In the genomic region with DNA sequence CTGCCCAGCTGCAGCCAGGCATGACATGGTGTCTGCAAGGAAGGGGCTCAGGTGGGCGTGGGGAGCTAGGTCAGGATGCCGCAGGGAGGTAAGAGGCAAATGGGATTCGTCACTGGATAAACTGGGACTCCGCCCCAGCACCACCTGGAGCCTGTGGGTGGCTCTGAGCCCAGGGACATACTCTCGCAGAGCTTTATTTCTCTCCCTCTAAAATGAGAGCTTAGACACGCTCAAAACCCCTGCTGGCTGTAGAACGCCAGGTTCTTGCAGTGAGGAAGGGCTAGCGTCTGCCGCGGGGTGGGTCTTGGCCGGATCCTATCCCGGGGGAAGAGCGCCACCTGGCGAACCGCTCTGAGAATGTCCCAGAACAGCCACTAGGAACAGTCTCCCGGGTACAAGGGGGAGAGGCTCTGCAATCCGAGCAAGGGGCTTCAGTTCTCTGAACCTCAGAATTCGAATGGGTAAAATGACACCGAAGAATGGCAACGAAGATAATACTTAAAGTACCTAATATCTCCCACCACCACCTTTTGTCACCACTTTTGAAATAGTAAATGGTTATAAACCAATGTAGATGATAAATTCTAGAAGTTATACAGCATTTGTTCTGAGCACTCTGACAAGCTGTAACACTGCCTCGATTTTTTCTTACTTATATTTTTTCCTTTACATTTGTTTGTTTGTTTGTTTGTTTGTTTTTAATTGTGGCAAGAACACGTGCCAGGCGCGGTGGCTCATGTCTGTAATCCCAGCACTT, we compare ENCODE assay signal across 8 cellular contexts. TPM values are rescaled to one million over a fixed set of nuclear protein-coding genes. Genes with fewer than 3 reads are reported as not detected.
A peak's percentile ranks its signal among the peaks of the same experiment; 100 is the strongest.
DNase-seq lines count a peak whose midpoint lies in the region; ATAC-seq and TF ChIP-seq lines count a peak whose summit lies in the region.

No MANE protein-coding gene starts in this region.

- peak; percentile 67 to 92 (median 86) for TF ChIP-seq CTCF in Peyer's patch (IDR thresholded peaks at IDR 0.05)
- peak; percentile 83 for TF ChIP-seq CTCF in fibroblast of mammary gland (conservative IDR thresholded peaks at IDR 0.05; ENCODE audit: control insufficient read depth, insufficient read depth, low read depth, low read length)

- H3K9me3 Mint-ChIP-seq in CD8-positive, alpha-beta memory T cell: no peaks in the 10 kb centered on the region
- peaks cover 0 to 6% (median 0%) of the 10 kb centered on the region in 9 donors for H3K9me3 Mint-ChIP-seq in naive thymus-derived CD8-positive, alpha-beta T cell
- H3K9me3 Mint-ChIP-seq in stimulated activated memory B cell treated with anti-CD40 and anti-IgM and Interleukin-4, amounts not matched to agents 10 μg/mL and 1 μg/mL and 100 μg/mL, for 72 hours: peaks cover 5% of the 10 kb centered on the region

- POLR2A ChIA-PET in CD8-positive, alpha-beta memory T cell (lab: Charles Lee): no interaction called here
- POLR2A ChIA-PET in naive thymus-derived CD8-positive, alpha-beta T cell (lab: Charles Lee): interaction anchor here (1.2 kb wide), 1 partner anchor 330 kb away, joined by 4 read pairs; no protein-coding TSS in a partner anchor

- H3K4me3 Mint-ChIP-seq in CD8-positive, alpha-beta memory T cell: peak overlapping the region in 6 of 7 donors; percentile 41 to 77 (median 54)
- peak overlapping the region in 9 of 10 donors; percentile 19 to 72 (median 36) for H3K4me3 Mint-ChIP-seq in naive thymus-derived CD8-positive, alpha-beta T cell
- H3K4me3 Mint-ChIP-seq in stimulated activated memory B cell treated with anti-CD40 and anti-IgM and Interleukin-4, amounts not matched to agents 10 μg/mL and 1 μg/mL and 100 μg/mL, for 72 hours: peak overlapping the region; percentile 32

- peak; percentile 75 for ATAC-seq in GM19468 (IDR thresholded peaks at IDR 0.05; ENCODE audit: extremely low read depth, unreplicated experiment)
- ATAC-seq in naive thymus-derived CD8-positive, alpha-beta T cell: peak; percentile 98 to 100
- peak; percentile 87 for ATAC-seq in stimulated activated memory B cell treated with anti-CD40 and anti-IgM and Interleukin-4, amounts not matched to agents 10 μg/mL and 1 μg/mL and 100 μg/mL, for 72 hours

- peaks cover 17 to 30% of the 10 kb centered on the region in 2 donors for H3K27me3 Mint-ChIP-seq in CD8-positive, alpha-beta memory T cell
- H3K27me3 Mint-ChIP-seq in naive thymus-derived CD8-positive, alpha-beta T cell: peaks cover 0 to 17% (median 10%) of the 10 kb centered on the region in 5 donors
- H3K27me3 Mint-ChIP-seq in stimulated activated memory B cell treated with anti-CD40 and anti-IgM and Interleukin-4, amounts not matched to agents 10 μg/mL and 1 μg/mL and 100 μg/mL, for 72 hours: peaks cover 14% of the 10 kb centered on the region

- H3K27me3 ChIP-seq in CD8-positive, alpha-beta memory T cell (ENCODE audit: insufficient read depth, low read length, poor library complexity, severe bottlenecking): peaks cover 7% of the 10 kb centered on the region
- no peaks in the 10 kb centered on the region for H3K27me3 ChIP-seq in Peyer's patch

- TF ChIP-seq POLR2A in Peyer's patch (IDR thresholded peaks at IDR 0.05): no peak

- H3K4me1 Mint-ChIP-seq in CD8-positive, alpha-beta memory T cell: peaks cover 5 to 12% (median 10%) of the 10 kb centered on the region in 3 donors
- peaks cover 5 to 7% (median 5%) of the 10 kb centered on the region in 4 donors for H3K4me1 Mint-ChIP-seq in naive thymus-derived CD8-positive, alpha-beta T cell
- peaks cover 6% of the 10 kb centered on the region for H3K4me1 Mint-ChIP-seq in stimulated activated memory B cell treated with anti-CD40 and anti-IgM and Interleukin-4, amounts not matched to agents 10 μg/mL and 1 μg/mL and 100 μg/mL, for 72 hours

- H3K27ac Mint-ChIP-seq in CD8-positive, alpha-beta memory T cell: no peak overlapping the region
- peak overlapping the region in 2 of 10 donors; percentile 57 to 71 for H3K27ac Mint-ChIP-seq in naive thymus-derived CD8-positive, alpha-beta T cell
- no peak overlapping the region for H3K27ac Mint-ChIP-seq in stimulated activated memory B cell treated with anti-CD40 and anti-IgM and Interleukin-4, amounts not matched to agents 10 μg/mL and 1 μg/mL and 100 μg/mL, for 72 hours

- no peak overlapping the region for H3K27ac ChIP-seq in CD8-positive, alpha-beta memory T cell (ENCODE audit: low read depth, low read length)
- no peak overlapping the region for H3K27ac ChIP-seq in Peyer's patch

- no peak overlapping the region for H3K4me3 ChIP-seq in CD8-positive, alpha-beta memory T cell (ENCODE audit: low read length)
- H3K4me3 ChIP-seq in Peyer's patch: peak overlapping the region in 3 of 4 donors; percentile 4 to 35 (median 34)
- no peak overlapping the region for H3K4me3 ChIP-seq in fibroblast of mammary gland (ENCODE audit: control insufficient read depth, low read depth, low read length)

- H3K36me3 ChIP-seq in CD8-positive, alpha-beta memory T cell (ENCODE audit: insufficient read depth, low read length): no peaks in the 10 kb centered on the region
- H3K36me3 ChIP-seq in Peyer's patch: no peaks in the 10 kb centered on the region

- H3K9me3 ChIP-seq in CD8-positive, alpha-beta memory T cell (ENCODE audit: low read length): no peaks in the 10 kb centered on the region
- no peaks in the 10 kb centered on the region for H3K9me3 ChIP-seq in Peyer's patch

- CTCF ChIA-PET in CD8-positive, alpha-beta memory T cell (lab: Charles Lee): interaction anchor here (0.7 to 5.5 kb wide), 13 partner anchors 8 to 339 kb away, joined by 3 to 87 read pairs (median 3); a partner anchor contains a TSS

- peaks cover 4% of the 10 kb centered on the region for H3K4me1 ChIP-seq in CD8-positive, alpha-beta memory T cell (ENCODE audit: insufficient read depth, low read length)
- H3K4me1 ChIP-seq in Peyer's patch: peaks cover 0 to 5% (median 0%) of the 10 kb centered on the region in 4 donors

- peak; percentile 54 to 79 (median 68) for DNase-seq in CD8-positive, alpha-beta memory T cell
- peak; percentile 87 for DNase-seq in HuH-7.5 (ENCODE audit: low spot score)
- peak; percentile 66 to 88 (median 84) for DNase-seq in Peyer's patch
- peak; percentile 60 to 64 for DNase-seq in activated T-helper 1 cell treated with anti-CD3 and anti-CD28 coated beads, Interleukin-2, amount 50 U/mL, for 16 hours (ENCODE audit: low read depth in 1 of 2, low spot score in 1 of 2)
- peak; percentile 73 for DNase-seq in fibroblast of mammary gland (ENCODE audit: low read depth)
- peak; percentile 63 to 88 (median 74) for DNase-seq in naive thymus-derived CD8-positive, alpha-beta T cell

- H3K36me3 Mint-ChIP-seq in CD8-positive, alpha-beta memory T cell: no peaks in the 10 kb centered on the region
- no peaks in the 10 kb centered on the region for H3K36me3 Mint-ChIP-seq in naive thymus-derived CD8-positive, alpha-beta T cell
- H3K36me3 Mint-ChIP-seq in stimulated activated memory B cell treated with anti-CD40 and anti-IgM and Interleukin-4, amounts not matched to agents 10 μg/mL and 1 μg/mL and 100 μg/mL, for 72 hours: no peaks in the 10 kb centered on the region

RNA-seq across cellular contexts. Expression of a gene that starts 53.2 kb away (rescaled TPM):
- 1 to 10 TPM in 1 of 2 experiments, under 1 TPM in 1; 0.84 to 1.1 TPM for total RNA-seq in CD8-positive, alpha-beta memory T cell
- polyA plus RNA-seq in CD8-positive, alpha-beta memory T cell: 2.1 TPM
- 10 to 100 TPM in 3 of 4 donors, 1 to 10 TPM in 1; 6.7 to 24.8 (median 19.7) TPM for total RNA-seq in Peyer's patch
- 1 to 10 TPM; 1.8 to 2.4 TPM for total RNA-seq in naive thymus-derived CD8-positive, alpha-beta T cell
- polyA plus RNA-seq in naive thymus-derived CD8-positive, alpha-beta T cell: 1 to 10 TPM in 2 of 3 donors, under 1 TPM in 1; 0.73 to 2.5 (median 1.1) TPM

Comparison
In these comparisons a context has a peak if more than half of its experiments do, and no peak if none do; other contexts are left out.
1. H3K4me3 ChIP-seq: peak in Peyer's patch (3 of 4); none in CD8-positive, alpha-beta memory T cell (single experiment) and fibroblast of mammary gland (single experiment).
2. Peak in every context shown above with its lines, with median percentiles within 50 percentile points of each other: DNase-seq, H3K4me3 Mint-ChIP-seq and ATAC-seq.